8 cellular contexts compared by ENCODE assay signal in the genomic region with DNA sequence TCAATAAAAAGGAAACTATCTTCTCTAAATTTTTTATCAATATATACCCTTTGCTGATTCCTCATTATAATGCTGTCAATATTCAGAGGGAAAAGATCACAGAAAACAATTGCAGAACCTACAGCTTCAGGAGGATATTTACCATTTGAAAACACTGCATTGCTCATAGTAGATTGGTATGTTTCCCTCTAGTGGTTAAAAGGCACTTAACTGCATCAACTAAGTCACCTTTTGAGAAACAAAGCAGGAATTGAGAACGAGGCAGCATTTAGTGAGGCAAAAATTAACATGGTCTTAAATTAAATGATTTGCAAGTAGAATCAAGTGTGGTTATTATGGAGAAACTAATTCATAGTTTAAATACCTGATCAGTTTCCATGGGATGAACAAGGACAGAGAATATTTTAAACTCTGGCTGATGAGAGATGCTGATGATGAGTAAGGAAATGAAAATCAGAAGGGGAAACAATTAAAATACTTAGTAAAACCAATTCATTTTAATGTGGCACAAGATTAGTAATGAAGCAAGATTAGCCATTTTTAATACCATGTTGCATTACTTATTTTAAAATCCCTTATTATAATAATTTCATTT.
DNase-seq lines count a peak whose midpoint lies in the region; ATAC-seq, FAIRE-seq and TF ChIP-seq lines count a peak whose summit lies in the region.

No MANE protein-coding gene starts in this region.

- H3K27me3 ChIP-seq in endodermal cell (ENCODE audit: control insufficient read depth, insufficient read depth, low read length, poor library complexity, severe bottlenecking) (peaks cover 8% of the 10 kb centered on the region), small intestine (ENCODE audit: control insufficient read depth in 2 of 2, insufficient read depth in 2 of 2, low read length in 2 of 2) (no peaks in the 10 kb centered on the region), esophagus squamous epithelium (no peaks in the 10 kb centered on the region)

- no peaks in the 10 kb centered on the region for H3K9me3 ChIP-seq in endodermal cell (ENCODE audit: control insufficient read depth, low read length)
- H3K9me3 ChIP-seq in small intestine (ENCODE audit: control insufficient read depth, low read depth), result no peaks in the 10 kb centered on the region
- no peaks in the 10 kb centered on the region for H3K9me3 ChIP-seq in esophagus squamous epithelium

- no peak for FAIRE-seq in small intestine (lab: Jason Lieb, UNC)

- H3K27me3 Mint-ChIP-seq in endodermal cell (ENCODE audit: insufficient read depth), result peaks cover 7% of the 10 kb centered on the region
- H3K27me3 Mint-ChIP-seq in activated T-cell treated with anti-CD3 and anti-CD28 coated beads, Interleukin-2, amount 50 U/mL, for 24 hours, result no peaks in the 10 kb centered on the region

- in situ Hi-C loops in G401 (cut with HindIII; ENCODE audit: low sequenced_read_pairs), result no loop called here

- peak; percentile 73 for ATAC-seq in HG03103 (IDR thresholded peaks at IDR 0.05; ENCODE audit: low read depth, unreplicated experiment)

- H3K9ac ChIP-seq in endodermal cell (ENCODE audit: extremely low read depth, low read length, poor library complexity, severe bottlenecking), result no peak overlapping the region

- WGBS in endodermal cell (ENCODE audit: insufficient coverage in 1 of 2, insufficient read length in 1 of 2), 2 experiments, result 55 to 67% methylated on average over 1 of the region's 1 CpG
- 10 to 20% (median 17%) methylated on average over 1 of the region's 1 CpG for WGBS in small intestine, 3 donors
- 9 to 17% methylated on average over 1 of the region's 1 CpG for WGBS in esophagus squamous epithelium, 2 donors

- no peak for TF ChIP-seq POLR2A in esophagus squamous epithelium (IDR thresholded peaks at IDR 0.05)

- no peaks in the 10 kb centered on the region for H3K9me3 Mint-ChIP-seq in endodermal cell
- H3K9me3 Mint-ChIP-seq in activated T-cell treated with anti-CD3 and anti-CD28 coated beads, Interleukin-2, amount 50 U/mL, for 24 hours, result peaks cover 4% of the 10 kb centered on the region

- no peak overlapping the region for H3K4me3 Mint-ChIP-seq in endodermal cell
- H3K4me3 Mint-ChIP-seq in activated T-cell treated with anti-CD3 and anti-CD28 coated beads, Interleukin-2, amount 50 U/mL, for 24 hours, result no peak overlapping the region

- H3K27ac ChIP-seq in endodermal cell (ENCODE audit: low read depth, low read length), result no peak overlapping the region
- H3K27ac ChIP-seq in small intestine (ENCODE audit: low read depth in 1 of 2, low read length in 1 of 2), result no peak overlapping the region
- no peak overlapping the region for H3K27ac ChIP-seq in esophagus squamous epithelium

- H3K4me1 ChIP-seq in endodermal cell (ENCODE audit: control insufficient read depth, insufficient read depth, low read length), result no peaks in the 10 kb centered on the region
- no peaks in the 10 kb centered on the region for H3K4me1 ChIP-seq in small intestine (ENCODE audit: control insufficient read depth in 2 of 2, insufficient read depth in 1 of 2, low read depth in 1 of 2, low read length in 1 of 2)
- no peaks in the 10 kb centered on the region for H3K4me1 ChIP-seq in esophagus squamous epithelium

- H3K36me3 Mint-ChIP-seq in endodermal cell (ENCODE audit: low read depth), result no peaks in the 10 kb centered on the region
- no peaks in the 10 kb centered on the region for H3K36me3 Mint-ChIP-seq in activated T-cell treated with anti-CD3 and anti-CD28 coated beads, Interleukin-2, amount 50 U/mL, for 24 hours (ENCODE audit: low read depth)

- DNase-seq in G401 (ENCODE audit: low spot score) (peak; percentile 49), NCI-H69 (lab: John Stamatoyannopoulos, UW) (peak; percentile 85), endodermal cell (no peak), small intestine (peak; percentile 37), esophagus squamous epithelium (lab: John Stamatoyannopoulos, UW) (no peak), activated T-cell treated with anti-CD3 and anti-CD28 coated beads for 4 hours (no peak)
- DNase-seq in activated T-cell treated with anti-CD3 and anti-CD28 coated beads, Interleukin-2, amount 50 U/mL, for 24 hours, result no peak

- TF ChIP-seq CTCF in endodermal cell (conservative IDR thresholded peaks at IDR 0.05) (peak; percentile 83), esophagus squamous epithelium (IDR thresholded peaks at IDR 0.05) (peak in 2 of 6 experiments; percentile 11 to 25)

- H3K27ac Mint-ChIP-seq in endodermal cell, result no peak overlapping the region
- no peak overlapping the region for H3K27ac Mint-ChIP-seq in activated T-cell treated with anti-CD3 and anti-CD28 coated beads, Interleukin-2, amount 50 U/mL, for 24 hours

- intact Hi-C loops in esophagus squamous epithelium (cut with DNase I), result no loop called here

- no peaks in the 10 kb centered on the region for H3K4me1 Mint-ChIP-seq in endodermal cell
- no peaks in the 10 kb centered on the region for H3K4me1 Mint-ChIP-seq in activated T-cell treated with anti-CD3 and anti-CD28 coated beads, Interleukin-2, amount 50 U/mL, for 24 hours (ENCODE audit: low read depth)

- H3K4me3 ChIP-seq in endodermal cell (ENCODE audit: low read length) (no peak overlapping the region), small intestine (ENCODE audit: low read depth in 1 of 2, low read length in 2 of 2) (no peak overlapping the region), esophagus squamous epithelium (no peak overlapping the region)

- H3K36me3 ChIP-seq in endodermal cell (ENCODE audit: control insufficient read depth, insufficient read depth, low read length), result no peaks in the 10 kb centered on the region
- no peaks in the 10 kb centered on the region for H3K36me3 ChIP-seq in small intestine (ENCODE audit: control insufficient read depth in 2 of 2, insufficient read depth in 2 of 2, low read length in 2 of 2)
- no peaks in the 10 kb centered on the region for H3K36me3 ChIP-seq in esophagus squamous epithelium

Comparison
In these comparisons a context has a peak if more than half of its experiments do, and no peak if none do; other contexts are left out.
1. DNase-seq: peak in G401 (single experiment), NCI-H69 (single experiment) and small intestine (single experiment); none in endodermal cell (single experiment), esophagus squamous epithelium (single experiment), activated T-cell treated with anti-CD3 and anti-CD28 coated beads for 4 hours (single experiment) and activated T-cell treated with anti-CD3 and anti-CD28 coated beads, Interleukin-2, amount 50 U/mL, for 24 hours (single experiment).